17 cellular contexts compared by ENCODE assay signal in genomic region chr11:36109850-36110606, GRCh38.
A peak's percentile ranks its signal among the peaks of the same experiment; 100 is the strongest.
DNase-seq lines count a peak whose midpoint lies in the region; ATAC-seq, FAIRE-seq and TF ChIP-seq lines count a peak whose summit lies in the region.
"Had no signal": no experiment of that assay in that cellular context is flagged by ENCODE, and none has a peak within 500 bp of the region (broad histone marks: within the 10 kb centered on the region; RNA-seq: fewer than 3 reads in every experiment).

No MANE protein-coding gene starts in this region.

- H3K27me3 ChIP-seq in HUES48 (ENCODE audit: control insufficient read depth, insufficient read depth, low read length) = no peaks in the 10 kb centered on the region
- no peaks in the 10 kb centered on the region for H3K27me3 ChIP-seq in astrocyte (ENCODE audit: insufficient read depth, low read length)

- no peaks in the 10 kb centered on the region for H3K79me2 ChIP-seq in astrocyte (ENCODE audit: insufficient read depth, low read length)

- H3K4me2 ChIP-seq in astrocyte (ENCODE audit: low read length) = peak overlapping the region; percentile 4

- H3K9ac ChIP-seq in HUES48 (ENCODE audit: low read depth, low read length) = peak overlapping the region; percentile 79
- no peak overlapping the region for H3K9ac ChIP-seq in astrocyte (ENCODE audit: low read length)
- H3K9ac ChIP-seq: GM23248 had no signal

- H3K27me3 Mint-ChIP-seq in astrocyte (ENCODE audit: low read depth, unreplicated experiment) (no peaks in the 10 kb centered on the region), endothelial cell (ENCODE audit: unreplicated experiment) (peaks cover 8% of the 10 kb centered on the region)

- H3K4me1 Mint-ChIP-seq in astrocyte (ENCODE audit: low read depth, unreplicated experiment) (peaks cover 39% of the 10 kb centered on the region), endothelial cell (ENCODE audit: unreplicated experiment) (peaks cover 51% of the 10 kb centered on the region)
- H3K4me1 Mint-ChIP-seq: stimulated activated naive B cell treated with anti-CD40 and anti-IgM and Interleukin-4, amounts not matched to agents 10 μg/mL and 1 μg/mL and 100 μg/mL, for 72 hours had no signal

- no peak overlapping the region for H2AFZ ChIP-seq in astrocyte (ENCODE audit: low read depth, low read length)
- H2AFZ ChIP-seq: GM23248 had no signal

- peak overlapping the region; percentile 96 for H3K27ac ChIP-seq in HUES48 (ENCODE audit: low read depth, low read length)
- H3K27ac ChIP-seq in astrocyte (ENCODE audit: low read depth, low read length) = no peak overlapping the region
- H3K27ac ChIP-seq: GM23248, WERI-Rb-1 had no signal

- peaks cover 14% of the 10 kb centered on the region for H4K20me1 ChIP-seq in astrocyte (ENCODE audit: insufficient read depth, low read length)

- H3K9me3 Mint-ChIP-seq in astrocyte (ENCODE audit: unreplicated experiment) = peaks cover 6% of the 10 kb centered on the region
- H3K9me3 Mint-ChIP-seq in endothelial cell (ENCODE audit: unreplicated experiment) = no peaks in the 10 kb centered on the region

- peaks cover 29% of the 10 kb centered on the region for H3K36me3 Mint-ChIP-seq in astrocyte (ENCODE audit: low read depth, unreplicated experiment)
- H3K36me3 Mint-ChIP-seq in endothelial cell (ENCODE audit: low read depth, unreplicated experiment) = peaks cover 31% of the 10 kb centered on the region
- H3K36me3 Mint-ChIP-seq: stimulated activated naive B cell treated with anti-CD40 and anti-IgM and Interleukin-4, amounts not matched to agents 10 μg/mL and 1 μg/mL and 100 μg/mL, for 72 hours had no signal

- H3K4me1 ChIP-seq in HUES48 (ENCODE audit: control insufficient read depth, insufficient read depth, low read length) (peaks cover 36% of the 10 kb centered on the region), astrocyte (ENCODE audit: insufficient read depth, low read length) (peaks cover 17% of the 10 kb centered on the region)

- peak; percentile 18 for DNase-seq in GM12865 (ENCODE audit: low read depth)
- peak; percentile 30 for DNase-seq in astrocyte (ENCODE audit: low read depth)
- peak; percentile 38 for DNase-seq in iPS-NIHi11 (ENCODE audit: low spot score)
- no peak for DNase-seq in stimulated activated CD4-positive, alpha-beta T cell treated with anti-CD3 and anti-CD28 coated beads, Interleukin-4, amount 100 ng/mL, for 4 hours
- DNase-seq in endothelial cell (ENCODE audit: low spot score) = no peak
- DNase-seq: activated naive CD4-positive, alpha-beta T cell treated with anti-CD3 and anti-CD28 coated beads for 36 hours; effector CD4-positive, alpha-beta T cell; GF-D8; GM23248; mammary epithelial cell; NCI-H510A treated with DMSO at 0.1 percent for 48 hours; stimulated activated naive B cell treated with anti-CD40 and anti-IgM and Interleukin-4, amounts not matched to agents 10 μg/mL and 1 μg/mL and 100 μg/mL, for 72 hours; WERI-Rb-1 had no signal

- ATAC-seq in GM18520 (IDR thresholded peaks at IDR 0.05; ENCODE audit: unreplicated experiment) (no peak), HG03439 (IDR thresholded peaks at IDR 0.05; ENCODE audit: unreplicated experiment) (no peak)

- H3K27ac Mint-ChIP-seq in astrocyte (ENCODE audit: unreplicated experiment) (peak overlapping the region; percentile 73), endothelial cell (ENCODE audit: unreplicated experiment) (no peak overlapping the region)
- H3K27ac Mint-ChIP-seq: activated naive CD4-positive, alpha-beta T cell treated with anti-CD3 and anti-CD28 coated beads for 36 hours; stimulated activated naive B cell treated with anti-CD40 and anti-IgM and Interleukin-4, amounts not matched to agents 10 μg/mL and 1 μg/mL and 100 μg/mL, for 72 hours had no signal

- no peak for TF ChIP-seq CTCF in GM12865 (IDR thresholded peaks at IDR 0.05; ENCODE audit: insufficient read depth, low read depth, low read length, missing control alignments)
- TF ChIP-seq CTCF in astrocyte (IDR thresholded peaks at IDR 0.05; ENCODE audit: insufficient read depth, low read depth, low read length) = no peak
- no peak for TF ChIP-seq CTCF in endothelial cell (IDR thresholded peaks at IDR 0.05; ENCODE audit: unreplicated experiment)

- no peak for FAIRE-seq in astrocyte (lab: Jason Lieb, UNC)
- FAIRE-seq: bronchial epithelial cell had no signal

- H3K4me3 ChIP-seq in GM12865 (ENCODE audit: low read depth, low read length) (no peak overlapping the region), HUES48 (ENCODE audit: low read depth, low read length) (peak overlapping the region; percentile 31), astrocyte (ENCODE audit: insufficient read depth, low read depth, low read length) (no peak overlapping the region)
- H3K4me3 ChIP-seq: GM23248 had no signal

- H3K36me3 ChIP-seq in HUES48 (ENCODE audit: control insufficient read depth, insufficient read depth, low read length) (0 out of 2 replicates have a peak, but pooled peaks cover 6% of the 10 kb centered on the region), astrocyte (ENCODE audit: insufficient read depth, low read length) (no peaks in the 10 kb centered on the region)

- H3K4me3 Mint-ChIP-seq in astrocyte (ENCODE audit: unreplicated experiment) (peak overlapping the region; percentile 28), endothelial cell (ENCODE audit: unreplicated experiment) (no peak overlapping the region)
- H3K4me3 Mint-ChIP-seq: activated naive CD4-positive, alpha-beta T cell treated with anti-CD3 and anti-CD28 coated beads for 36 hours; stimulated activated naive B cell treated with anti-CD40 and anti-IgM and Interleukin-4, amounts not matched to agents 10 μg/mL and 1 μg/mL and 100 μg/mL, for 72 hours had no signal

- H3K9me3 ChIP-seq in HUES48 (ENCODE audit: control insufficient read depth, insufficient read depth, low read length) (peaks cover 8% of the 10 kb centered on the region; the same call in 1 of the 2 replicates), astrocyte (ENCODE audit: insufficient read depth, low read depth, low read length) (no peaks in the 10 kb centered on the region)

Comparison
In these comparisons a context has a peak if more than half of its experiments do, and no peak if none do; other contexts are left out.
1. DNase-seq: peak in GM12865 (single experiment), astrocyte (single experiment) and iPS-NIHi11 (single experiment); none in stimulated activated CD4-positive, alpha-beta T cell treated with anti-CD3 and anti-CD28 coated beads, Interleukin-4, amount 100 ng/mL, for 4 hours (0 of 2) and endothelial cell (single experiment).